Comparison of ENCODE assay signal across 8 cellular contexts in genomic region chr1:29258974-29259801, GRCh38. TPM values are rescaled to one million over a fixed set of nuclear protein-coding genes. Genes with fewer than 3 reads are reported as not detected.
DNase-seq lines count a peak whose midpoint lies in the region; ATAC-seq and TF ChIP-seq lines count a peak whose summit lies in the region.

No MANE protein-coding gene starts in this region.

- H3K9me3 Mint-ChIP-seq in CD14-positive monocyte = peaks cover 0 to 7% (median 2%) of the 10 kb centered on the region in 7 donors

- H3K4me3 ChIP-seq in SK-N-MC = peak overlapping the region; percentile 81

- DNase-seq in CD14-positive monocyte (ENCODE audit: low spot score) (peak; percentile 42), SK-N-MC (ENCODE audit: low read depth, low spot score) (no peak), foreskin keratinocyte (no peak), omental fat pad (ENCODE audit: low spot score) (no peak), amniotic stem cell (lab: John Stamatoyannopoulos, UW) (no peak), nucleus accumbens (lab: John Stamatoyannopoulos, UW) (no peak), HuH-7.5 (ENCODE audit: low spot score) (no peak)

- H3K9me3 ChIP-seq in SK-N-MC (ENCODE audit: low read depth, low read length) = no peaks in the 10 kb centered on the region

- no peak overlapping the region for H3K27ac Mint-ChIP-seq in CD14-positive monocyte

- peaks cover 9% of the 10 kb centered on the region for H3K4me1 Mint-ChIP-seq in CD14-positive monocyte

- peaks cover 42 to 61% (median 54%) of the 10 kb centered on the region in 3 donors for H3K27me3 Mint-ChIP-seq in CD14-positive monocyte (ENCODE audit: low read depth in 3 of 3)

- peak overlapping the region; percentile 64 to 91 for H3K4me3 Mint-ChIP-seq in CD14-positive monocyte

- peaks cover 5% of the 10 kb centered on the region for H3K27me3 ChIP-seq in foreskin keratinocyte

- no peak for TF ChIP-seq CTCF in CD14-positive monocyte (IDR thresholded peaks at IDR 0.05)
- no peak for TF ChIP-seq CTCF in foreskin keratinocyte (conservative IDR thresholded peaks at IDR 0.05)
- TF ChIP-seq CTCF in omental fat pad (IDR thresholded peaks at IDR 0.05) = no peak

- ATAC-seq in foreskin keratinocyte (peak; percentile 50), omental fat pad (ENCODE audit: low FRiP score) (peak; percentile 7), GM18867 (IDR thresholded peaks at IDR 0.05; ENCODE audit: unreplicated experiment) (no peak)

- H3K36me3 Mint-ChIP-seq in CD14-positive monocyte = peaks cover 3% of the 10 kb centered on the region in 2 donors

- intact Hi-C loops in CD14-positive monocyte (cut with micrococcal nuclease) = no loop called here

- no peaks in the 10 kb centered on the region for H3K36me3 ChIP-seq in SK-N-MC (ENCODE audit: insufficient read depth, low read length)

- H3K4me1 ChIP-seq in foreskin keratinocyte = no peaks in the 10 kb centered on the region

- H3K27ac ChIP-seq in SK-N-MC (no peak overlapping the region), foreskin keratinocyte (no peak overlapping the region)

- H3K9ac ChIP-seq in SK-N-MC (ENCODE audit: insufficient read length) = no peak overlapping the region

RNA-seq across cellular contexts. Expression of gene PTPRU, which starts 22.9 kb away (rescaled TPM):
- polyA plus RNA-seq in CD14-positive monocyte = under 1 TPM in 1 of 2 donors, not detected in 1; 0.42 TPM
- total RNA-seq in foreskin keratinocyte = 16.1 and 17.5 TPM in 2 replicates
- 8.6 and 9.4 TPM in 2 replicates for polyA plus RNA-seq in foreskin keratinocyte
- 10 to 100 TPM; 12.3 to 19.9 (median 15.9) TPM for total RNA-seq in omental fat pad

RNA-seq across cellular contexts. Expression of gene MECR, which starts 28.5 kb away (rescaled TPM):
- polyA plus RNA-seq in CD14-positive monocyte = 1 to 10 TPM; 6.3 to 7.5 TPM
- 30.5 and 35.7 TPM in 2 replicates for total RNA-seq in foreskin keratinocyte
- 31.7 and 33.6 TPM in 2 replicates for polyA plus RNA-seq in foreskin keratinocyte
- 10 to 100 TPM; 18.0 to 29.4 (median 20.8) TPM for total RNA-seq in omental fat pad
